13 cellular contexts compared by ENCODE assay signal in genomic region chr1:24277420-24278169, GRCh38. TPM values are rescaled to one million over a fixed set of nuclear protein-coding genes. Genes with fewer than 3 reads are reported as not detected.
DNase-seq lines count a peak whose midpoint lies in the region; ATAC-seq and TF ChIP-seq lines count a peak whose summit lies in the region.
"Had no signal": no experiment of that assay in that cellular context is flagged by ENCODE, and none has a peak within 500 bp of the region (broad histone marks: within the 10 kb centered on the region; RNA-seq: fewer than 3 reads in every experiment).

No MANE protein-coding gene starts in this region.

- H3K4me1 Mint-ChIP-seq in activated naive CD4-positive, alpha-beta T cell treated with anti-CD3 and anti-CD28 coated beads for 36 hours (ENCODE audit: low read depth) = peaks cover 9% of the 10 kb centered on the region
- H3K4me1 Mint-ChIP-seq in stimulated activated effector memory CD8-positive, alpha-beta T cell treated with anti-CD3 and anti-CD28 coated beads, Interleukin-12 subunit alpha, Interleukin-12 subunit beta, amount 100 ng/mL, for 72 hours = peaks cover 16% of the 10 kb centered on the region
- H3K4me1 Mint-ChIP-seq in endodermal cell = no peaks in the 10 kb centered on the region

- H3K27ac Mint-ChIP-seq in activated naive CD4-positive, alpha-beta T cell treated with anti-CD3 and anti-CD28 coated beads for 36 hours = no peak overlapping the region
- H3K27ac Mint-ChIP-seq in stimulated activated effector memory CD8-positive, alpha-beta T cell treated with anti-CD3 and anti-CD28 coated beads, Interleukin-12 subunit alpha, Interleukin-12 subunit beta, amount 100 ng/mL, for 72 hours = peak overlapping the region; percentile 18
- H3K27ac Mint-ChIP-seq in endodermal cell = no peak overlapping the region
- H3K27ac Mint-ChIP-seq: activated T-helper 2 cell treated with anti-CD3 and anti-CD28 coated beads, Interferon-gamma antibody, Interleukin-2, Interleukin-4, amounts not matched to agents 10 μg/mL and 5 μg/mL and 100 μg/mL, durations not matched to agents 14 hours and 24 hours and 36 hours had no signal

- no peaks in the 10 kb centered on the region for H3F3A ChIP-seq in MM.1S (ENCODE audit: insufficient read depth, low read length)

- WGBS in endodermal cell (ENCODE audit: insufficient coverage in 1 of 2, insufficient read length in 1 of 2), 2 experiments = 88 to 98% methylated on average over 7 to 12 of the region's 12 CpGs

- H3K9me3 ChIP-seq in MM.1S (replicated peaks; ENCODE audit: insufficient read depth, low read length) (no peaks in the 10 kb centered on the region), endodermal cell (ENCODE audit: control insufficient read depth, low read length) (no peaks in the 10 kb centered on the region)
- H3K9me3 ChIP-seq: upper lobe of left lung had no signal

- H3K36me3 Mint-ChIP-seq in activated naive CD4-positive, alpha-beta T cell treated with anti-CD3 and anti-CD28 coated beads for 36 hours (ENCODE audit: low read depth) = no peaks in the 10 kb centered on the region
- no peaks in the 10 kb centered on the region for H3K36me3 Mint-ChIP-seq in stimulated activated effector memory CD8-positive, alpha-beta T cell treated with anti-CD3 and anti-CD28 coated beads, Interleukin-12 subunit alpha, Interleukin-12 subunit beta, amount 100 ng/mL, for 72 hours
- H3K36me3 Mint-ChIP-seq in endodermal cell (ENCODE audit: low read depth) = no peaks in the 10 kb centered on the region

- no peaks in the 10 kb centered on the region for H3K9me2 ChIP-seq in MM.1S (replicated peaks; ENCODE audit: insufficient read depth, low read length)

- H3K9me3 Mint-ChIP-seq in activated naive CD4-positive, alpha-beta T cell treated with anti-CD3 and anti-CD28 coated beads for 36 hours = peaks cover 7% of the 10 kb centered on the region
- no peaks in the 10 kb centered on the region for H3K9me3 Mint-ChIP-seq in stimulated activated effector memory CD8-positive, alpha-beta T cell treated with anti-CD3 and anti-CD28 coated beads, Interleukin-12 subunit alpha, Interleukin-12 subunit beta, amount 100 ng/mL, for 72 hours
- peaks cover 2% of the 10 kb centered on the region for H3K9me3 Mint-ChIP-seq in endodermal cell

- peak; percentile 54 for DNase-seq in activated naive CD4-positive, alpha-beta T cell treated with anti-CD3 and anti-CD28 coated beads for 36 hours
- no peak for DNase-seq in activated naive CD4-positive, alpha-beta T cell treated with Interleukin-2 at 50 U/mL for 16 hours
- DNase-seq in MM.1S (peak; percentile 19), astrocyte of the spinal cord (ENCODE audit: low read depth, low spot score) (peak; percentile 77), NAMALWA (ENCODE audit: low spot score) (no peak), endodermal cell (no peak)
- DNase-seq in stimulated activated effector memory CD8-positive, alpha-beta T cell treated with anti-CD3 and anti-CD28 coated beads, Interleukin-12 subunit alpha, Interleukin-12 subunit beta, amount 100 ng/mL, for 72 hours (ENCODE audit: low spot score in 2 of 2) = peak in 1 of 2 donors; percentile 53
- DNase-seq: occipital lobe, upper lobe of left lung had no signal

- peaks cover 14% of the 10 kb centered on the region for H3K27me3 Mint-ChIP-seq in activated naive CD4-positive, alpha-beta T cell treated with anti-CD3 and anti-CD28 coated beads for 36 hours (ENCODE audit: low read depth)
- peaks cover 4% of the 10 kb centered on the region for H3K27me3 Mint-ChIP-seq in endodermal cell (ENCODE audit: insufficient read depth)

- H3K36me3 ChIP-seq in MM.1S (replicated peaks; ENCODE audit: insufficient read depth, low read length) (no peaks in the 10 kb centered on the region), endodermal cell (ENCODE audit: control insufficient read depth, insufficient read depth, low read length) (no peaks in the 10 kb centered on the region)
- H3K36me3 ChIP-seq: upper lobe of left lung had no signal

- intact Hi-C loops in activated naive CD4-positive, alpha-beta T cell treated with anti-CD3 and anti-CD28 coated beads for 36 hours (cut with micrococcal nuclease) = loop anchor here (1.0 kb wide), 2 partner anchors 41 to 73 kb away; no protein-coding TSS in a partner anchor

- H3K4me3 Mint-ChIP-seq in activated naive CD4-positive, alpha-beta T cell treated with anti-CD3 and anti-CD28 coated beads for 36 hours = no peak overlapping the region
- peak overlapping the region; percentile 48 for H3K4me3 Mint-ChIP-seq in stimulated activated effector memory CD8-positive, alpha-beta T cell treated with anti-CD3 and anti-CD28 coated beads, Interleukin-12 subunit alpha, Interleukin-12 subunit beta, amount 100 ng/mL, for 72 hours
- no peak overlapping the region for H3K4me3 Mint-ChIP-seq in endodermal cell

- no peaks in the 10 kb centered on the region for H3K79me2 ChIP-seq in MM.1S (ENCODE audit: low read length)

- peak overlapping the region; percentile 22; the same call in 1 of the 2 replicates for H3K4me2 ChIP-seq in MM.1S (ENCODE audit: low read depth, low read length)

- H3K27me3 ChIP-seq in MM.1S (replicated peaks; ENCODE audit: insufficient read depth, low read length) (no peaks in the 10 kb centered on the region), endodermal cell (ENCODE audit: control insufficient read depth, insufficient read depth, low read length, poor library complexity, severe bottlenecking) (no peaks in the 10 kb centered on the region)
- H3K27me3 ChIP-seq: upper lobe of left lung had no signal

- H3K9ac ChIP-seq in MM.1S (ENCODE audit: low read length) (no peak overlapping the region), endodermal cell (ENCODE audit: extremely low read depth, low read length, poor library complexity, severe bottlenecking) (no peak overlapping the region)

- ATAC-seq in stimulated activated effector memory CD8-positive, alpha-beta T cell treated with anti-CD3 and anti-CD28 coated beads, Interleukin-12 subunit alpha, Interleukin-12 subunit beta, amount 100 ng/mL, for 72 hours = peak; percentile 97
- ATAC-seq in HG03135 (IDR thresholded peaks at IDR 0.05; ENCODE audit: unreplicated experiment) = no peak

- no peak for TF ChIP-seq CTCF in MM.1S (IDR thresholded peaks at IDR 0.05; ENCODE audit: low read length)
- no peak for TF ChIP-seq CTCF in astrocyte of the spinal cord (IDR thresholded peaks at IDR 0.05; ENCODE audit: low read depth, low read length)
- TF ChIP-seq CTCF in endodermal cell (conservative IDR thresholded peaks at IDR 0.05) = no peak

- CTCF ChIA-PET in activated naive CD4-positive, alpha-beta T cell treated with anti-CD3 and anti-CD28 coated beads for 36 hours (lab: Charles Lee) = interaction anchor here (0.6 to 2.7 kb wide), 6 partner anchors 14 to 127 kb away, joined by 3 to 9 read pairs (median 4); no protein-coding TSS in a partner anchor

- no peak overlapping the region for H2AFZ ChIP-seq in MM.1S (ENCODE audit: low read length)

- H3K27ac ChIP-seq in MM.1S (ENCODE audit: low read length) (no peak overlapping the region), endodermal cell (ENCODE audit: low read depth, low read length) (no peak overlapping the region)
- H3K27ac ChIP-seq: upper lobe of left lung had no signal

- H3K4me1 ChIP-seq in MM.1S (ENCODE audit: low read length) (peaks cover 4% of the 10 kb centered on the region), endodermal cell (ENCODE audit: control insufficient read depth, insufficient read depth, low read length) (no peaks in the 10 kb centered on the region)

- H3K4me3 ChIP-seq in MM.1S (ENCODE audit: low read length) = no peak overlapping the region
- H3K4me3 ChIP-seq in astrocyte of the spinal cord (ENCODE audit: low read depth, low read length) = no peak overlapping the region
- no peak overlapping the region for H3K4me3 ChIP-seq in endodermal cell (ENCODE audit: low read length)
- H3K4me3 ChIP-seq: upper lobe of left lung had no signal

- no peaks in the 10 kb centered on the region for H4K20me1 ChIP-seq in MM.1S (ENCODE audit: insufficient read depth, low read length)

- in situ Hi-C loops in astrocyte of the spinal cord (cut with HindIII; ENCODE audit: low sequenced_read_pairs) = no loop called here

RNA-seq across cellular contexts. Expression of gene GRHL3, which starts 41.6 kb away (rescaled TPM):
- total RNA-seq in activated naive CD4-positive, alpha-beta T cell treated with anti-CD3 and anti-CD28 coated beads for 36 hours = under 1 TPM; 0.26 to 0.52 TPM
- total RNA-seq in endodermal cell = 1 to 10 TPM; 1.8 to 2.5 TPM
- polyA plus RNA-seq in endodermal cell (2013, experiment 1 of 2) = 2.6 TPM
- polyA plus RNA-seq in endodermal cell (2013, experiment 2 of 2) = 2.6 TPM
- total RNA-seq: activated T-helper 2 cell treated with anti-CD3 and anti-CD28 coated beads, Interferon-gamma antibody, Interleukin-2, Interleukin-4, amounts not matched to agents 10 μg/mL and 5 μg/mL and 100 μg/mL, durations not matched to agents 14 hours and 24 hours and 36 hours; occipital lobe; T-helper 2 cell treated with Interferon-gamma antibody and Interleukin-4, amounts not matched to agents 100 ng/mL and 5 ng/mL, for 36 hours had no signal
- polyA plus RNA-seq: BJ had no signal

Comparison
In these comparisons a context has a peak if more than half of its experiments do, and no peak if none do; other contexts are left out.
1. DNase-seq: peak in activated naive CD4-positive, alpha-beta T cell treated with anti-CD3 and anti-CD28 coated beads for 36 hours (single experiment), MM.1S (single experiment) and astrocyte of the spinal cord (single experiment); none in activated naive CD4-positive, alpha-beta T cell treated with Interleukin-2 at 50 U/mL for 16 hours (single experiment), NAMALWA (single experiment) and endodermal cell (single experiment).